12 cellular contexts compared by ENCODE assay signal in genomic region chr7:34133356-34133982, GRCh38.
DNase-seq lines count a peak whose midpoint lies in the region; ATAC-seq and TF ChIP-seq lines count a peak whose summit lies in the region.
"Had no signal": no experiment of that assay in that cellular context is flagged by ENCODE, and none has a peak within 500 bp of the region (broad histone marks: within the 10 kb centered on the region; RNA-seq: fewer than 3 reads in every experiment).

No MANE protein-coding gene starts in this region.

- H3K27me3 ChIP-seq in brain microvascular endothelial cell (replicated peaks) = no peaks in the 10 kb centered on the region
- no peaks in the 10 kb centered on the region for H3K27me3 ChIP-seq in mesendoderm (ENCODE audit: insufficient read depth, low read length, poor library complexity)

- no peak overlapping the region for H3K18ac ChIP-seq in mesendoderm (ENCODE audit: low read length)

- H3K36me3 ChIP-seq in brain microvascular endothelial cell (replicated peaks) (no peaks in the 10 kb centered on the region), mesendoderm (ENCODE audit: control insufficient read depth, insufficient read depth, low read length) (no peaks in the 10 kb centered on the region)

- H3K27ac Mint-ChIP-seq in activated T-helper 17 cell treated with anti-CD3 and anti-CD28 coated beads, Interleukin-2, amount 50 U/mL, for 72 hours = no peak overlapping the region
- H3K27ac Mint-ChIP-seq: type B pancreatic cell had no signal

- H3K27ac ChIP-seq in brain microvascular endothelial cell (peak overlapping the region; percentile 51), mesendoderm (ENCODE audit: low read depth, low read length) (no peak overlapping the region)
- H3K27ac ChIP-seq: psoas muscle had no signal

- H3K56ac ChIP-seq in mesendoderm (ENCODE audit: low read length) = no peak overlapping the region

- H3K4me1 ChIP-seq in mesendoderm (ENCODE audit: control insufficient read depth, low read depth, low read length) = peaks cover 2% of the 10 kb centered on the region

- ATAC-seq in GM19324 (IDR thresholded peaks at IDR 0.05; ENCODE audit: low FRiP score, unreplicated experiment) (no peak), left colon (no peak)
- no peak for ATAC-seq in activated T-helper 17 cell treated with anti-CD3 and anti-CD28 coated beads, Interleukin-2, amount 50 U/mL, for 72 hours (replicated peaks)

- no peaks in the 10 kb centered on the region for H3K79me2 ChIP-seq in mesendoderm (ENCODE audit: control insufficient read depth, insufficient read depth, low read length)

- no peak overlapping the region for H2BK15ac ChIP-seq in mesendoderm (replicated peaks; ENCODE audit: low read depth)

- no peaks in the 10 kb centered on the region for H3K9me3 Mint-ChIP-seq in activated T-helper 17 cell treated with anti-CD3 and anti-CD28 coated beads, Interleukin-2, amount 50 U/mL, for 72 hours
- H3K9me3 Mint-ChIP-seq: type B pancreatic cell had no signal

- no peak for TF ChIP-seq CTCF in brain microvascular endothelial cell (IDR thresholded peaks at IDR 0.05; ENCODE audit: low read depth, low read length, missing control alignments)

- H3K23ac ChIP-seq in mesendoderm (ENCODE audit: low read length) = no peak overlapping the region

- in situ Hi-C loops in brain microvascular endothelial cell (cut with HindIII; ENCODE audit: low pct_ligation_motif_present, low sequenced_read_pairs) = no loop called here

- no peak overlapping the region for H3K4me3 Mint-ChIP-seq in activated T-helper 17 cell treated with anti-CD3 and anti-CD28 coated beads, Interleukin-2, amount 50 U/mL, for 72 hours
- H3K4me3 Mint-ChIP-seq: type B pancreatic cell had no signal

- H3K4me3 ChIP-seq in brain microvascular endothelial cell (ENCODE audit: low read depth, low read length) (no peak overlapping the region), mesendoderm (ENCODE audit: low read length) (no peak overlapping the region)
- H3K4me3 ChIP-seq: psoas muscle had no signal

- no peak overlapping the region for H2AK5ac ChIP-seq in mesendoderm (ENCODE audit: low read length)

- no peaks in the 10 kb centered on the region for H3K36me3 Mint-ChIP-seq in activated T-helper 17 cell treated with anti-CD3 and anti-CD28 coated beads, Interleukin-2, amount 50 U/mL, for 72 hours (ENCODE audit: low read depth)
- H3K36me3 Mint-ChIP-seq: type B pancreatic cell had no signal

- no peak overlapping the region for H4K5ac ChIP-seq in mesendoderm (ENCODE audit: low read length)

- no peaks in the 10 kb centered on the region for H3K27me3 Mint-ChIP-seq in activated T-helper 17 cell treated with anti-CD3 and anti-CD28 coated beads, Interleukin-2, amount 50 U/mL, for 72 hours

- no peak overlapping the region for H4K8ac ChIP-seq in mesendoderm (ENCODE audit: low read depth, low read length)

- H3K4ac ChIP-seq in mesendoderm (ENCODE audit: low read depth, low read length) = no peak overlapping the region

- DNase-seq in COLO829 (ENCODE audit: low spot score) (peak; percentile 43), LHCN-M2 (ENCODE audit: low read depth) (peak; percentile 90), brain microvascular endothelial cell (peak; percentile 76), mesendoderm (peak; percentile 61), left colon (no peak)
- DNase-seq in effector CD4-positive, alpha-beta T cell = no peak
- DNase-seq: activated naive CD4-positive, alpha-beta T cell treated with Interleukin-2 at 50 U/mL for 16 hours; NCI-H187 treated with DMSO at 0.1 percent for 48 hours had no signal

- no peaks in the 10 kb centered on the region for H3K79me1 ChIP-seq in mesendoderm (ENCODE audit: low read length)

- no peak overlapping the region for H3K9ac ChIP-seq in mesendoderm (ENCODE audit: low read length)

- H2BK120ac ChIP-seq in mesendoderm (ENCODE audit: low read depth, low read length) = no peak overlapping the region

- intact Hi-C loops in left colon (cut with DNase I, micrococcal nuclease) = no loop called here

- H3K4me2 ChIP-seq in mesendoderm (ENCODE audit: low read length) = no peak overlapping the region

- WGBS in mesendoderm (ENCODE audit: extremely low coverage, insufficient coverage, low lambda C conversion rate) = 100% methylated on average over 1 of the region's 8 CpGs

- no peak overlapping the region for H2BK5ac ChIP-seq in mesendoderm (ENCODE audit: low read length)

- H3K4me1 Mint-ChIP-seq in activated T-helper 17 cell treated with anti-CD3 and anti-CD28 coated beads, Interleukin-2, amount 50 U/mL, for 72 hours = no peaks in the 10 kb centered on the region

Comparison
In these comparisons a context has a peak if more than half of its experiments do, and no peak if none do; other contexts are left out.
1. DNase-seq: peak in COLO829 (single experiment), LHCN-M2 (single experiment), brain microvascular endothelial cell (single experiment) and mesendoderm (single experiment); none in effector CD4-positive, alpha-beta T cell (single experiment) and left colon (0 of 2).